In the genomic region with DNA sequence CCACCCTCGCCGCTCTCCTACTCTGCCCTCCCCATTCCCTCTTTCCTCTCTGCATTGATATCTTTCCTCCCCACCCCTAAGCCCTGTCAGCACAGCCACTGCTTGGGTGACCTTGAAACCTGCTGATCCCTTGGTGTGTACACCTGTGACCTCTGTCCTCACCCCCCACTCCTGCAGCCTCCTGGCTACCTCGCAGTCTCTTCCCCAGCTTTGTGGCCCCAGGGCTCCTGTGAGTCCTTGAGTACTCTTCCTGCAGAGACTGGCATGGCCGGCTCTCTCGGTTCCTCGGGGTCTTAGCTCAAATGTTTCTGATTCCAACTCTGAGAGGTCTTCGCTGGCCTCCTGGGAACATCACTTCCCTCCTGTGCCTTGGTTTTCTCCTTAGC, we compare ENCODE assay signal across 19 cellular contexts. TPM values are rescaled to one million over a fixed set of nuclear protein-coding genes. Genes with fewer than 3 reads are reported as not detected.
A peak's percentile ranks its signal among the peaks of the same experiment; 100 is the strongest.
DNase-seq lines count a peak whose midpoint lies in the region; ATAC-seq, FAIRE-seq and TF ChIP-seq lines count a peak whose summit lies in the region.
"Had no signal": no experiment of that assay in that cellular context is flagged by ENCODE, and none has a peak within 500 bp of the region (broad histone marks: within the 10 kb centered on the region; RNA-seq: fewer than 3 reads in every experiment).

No MANE protein-coding gene starts in this region.

- H3K9me3 ChIP-seq in left ventricle myocardium inferior (replicated peaks) (no peaks in the 10 kb centered on the region), HepG2 (ENCODE audit: low read length) (no peaks in the 10 kb centered on the region)
- H3K9me3 ChIP-seq: ovary, SJSA1, testis had no signal

- TF ChIP-seq CTCF in left ventricle myocardium inferior (IDR thresholded peaks at IDR 0.05; ENCODE audit: borderline replicate concordance) (no peak), HepG2 (CRISPR knock-in tag; IDR thresholded peaks at IDR 0.05) (no peak)
- TF ChIP-seq CTCF in activated CD8-positive, alpha-beta T cell treated with anti-CD3 and anti-CD28 coated beads for 36 hours (IDR thresholded peaks at IDR 0.05) = no peak

- TF ChIP-seq RAD21 in HepG2 (CRISPR knock-in tag; IDR thresholded peaks at IDR 0.05) = no peak

- 19% methylated on average over 7 of the region's 7 CpGs for WGBS in HepG2 (ENCODE audit: low lambda C conversion rate)

- CTCF ChIA-PET in activated CD8-positive, alpha-beta T cell treated with anti-CD3 and anti-CD28 coated beads for 36 hours (lab: Charles Lee) = interaction anchor here (0.9 to 1.4 kb wide), 3 partner anchors 20 to 509 kb away, joined by 3 read pairs; no protein-coding TSS in a partner anchor
- CTCF ChIA-PET in HepG2 (lab: Yijun Ruan, JAX; ENCODE audit: low intra/inter-chr PET ratio, low total read pairs) = no interaction called here

- H3K27ac Mint-ChIP-seq in activated CD8-positive, alpha-beta T cell treated with anti-CD3 and anti-CD28 coated beads for 36 hours = peak overlapping the region; percentile 10
- H3K27ac Mint-ChIP-seq in stimulated activated naive B cell treated with anti-CD40 and anti-IgM and Interleukin-4, amounts not matched to agents 10 μg/mL and 1 μg/mL and 100 μg/mL, for 72 hours = peak overlapping the region; percentile 65
- H3K27ac Mint-ChIP-seq: activated CD4-positive, alpha-beta T cell treated with anti-CD3 and anti-CD28 coated beads for 36 hours had no signal

- H3K27ac ChIP-seq in left ventricle myocardium inferior (replicated peaks) (no peak overlapping the region), HepG2 (ENCODE audit: extremely low read length, insufficient read depth, low read length) (peak overlapping the region; percentile 32)
- H3K27ac ChIP-seq: ovary, SJSA1, testis had no signal

- H3K36me3 ChIP-seq in left ventricle myocardium inferior (no peaks in the 10 kb centered on the region), HepG2 (replicated peaks in 1 of 2; ENCODE audit: control insufficient read depth in 1 of 2, insufficient read depth in 2 of 2, low read length in 2 of 2) (no peaks in the 10 kb centered on the region)
- H3K36me3 ChIP-seq: ovary had no signal

- DNase-seq in Right ventricle myocardium superior (peak; percentile 35), left ventricle myocardium inferior (no peak), HepG2 (ENCODE audit: low spot score) (peak; percentile 71), NCI-H128 (lab: John Stamatoyannopoulos, UW; ENCODE audit: unreplicated experiment) (no peak)
- DNase-seq in activated CD8-positive, alpha-beta T cell treated with anti-CD3 and anti-CD28 coated beads for 36 hours = no peak
- DNase-seq in stimulated activated naive B cell treated with anti-CD40 and anti-IgM and Interleukin-4, amounts not matched to agents 10 μg/mL and 1 μg/mL and 100 μg/mL, for 72 hours = no peak
- DNase-seq in stimulated activated naive CD4-positive, alpha-beta T cell treated with Interleukin-2 at 50 U/mL for 16 hours (lab: John Stamatoyannopoulos, UW) = no peak
- DNase-seq: activated CD4-positive, alpha-beta T cell treated with anti-CD3 and anti-CD28 coated beads for 36 hours; Calu3; central memory CD4-positive, alpha-beta T cell; hippocampal formation; midbrain; NCI-H2081 treated with DMSO at 0.1 percent for 48 hours; stimulated activated CD4-positive, alpha-beta T cell treated with anti-CD3 and anti-CD28 coated beads, Interleukin-4, amount 100 ng/mL, for 24 hours; testis had no signal

- no peaks in the 10 kb centered on the region for H3K79me2 ChIP-seq in HepG2 (ENCODE audit: insufficient read depth, low read length)

- in situ Hi-C loops in HepG2 (cut with HindIII; ENCODE audit: extremely low pct_ligation_motif_present, low pct_unique_long_range_greater_than_20kb) = no loop called here

- peaks cover 5% of the 10 kb centered on the region for H3K4me1 Mint-ChIP-seq in activated CD8-positive, alpha-beta T cell treated with anti-CD3 and anti-CD28 coated beads for 36 hours (ENCODE audit: low read depth)
- peaks cover 11 to 30% of the 10 kb centered on the region in 2 donors for H3K4me1 Mint-ChIP-seq in stimulated activated naive B cell treated with anti-CD40 and anti-IgM and Interleukin-4, amounts not matched to agents 10 μg/mL and 1 μg/mL and 100 μg/mL, for 72 hours
- H3K4me1 Mint-ChIP-seq: activated CD4-positive, alpha-beta T cell treated with anti-CD3 and anti-CD28 coated beads for 36 hours had no signal

- TF ChIP-seq POLR2A in HepG2 (IDR thresholded peaks at IDR 0.05; ENCODE audit: insufficient read depth in 1 of 2, low read depth in 2 of 2, low read length in 2 of 2) = no peak

- H3K4me3 Mint-ChIP-seq in activated CD8-positive, alpha-beta T cell treated with anti-CD3 and anti-CD28 coated beads for 36 hours = no peak overlapping the region
- no peak overlapping the region for H3K4me3 Mint-ChIP-seq in stimulated activated naive B cell treated with anti-CD40 and anti-IgM and Interleukin-4, amounts not matched to agents 10 μg/mL and 1 μg/mL and 100 μg/mL, for 72 hours
- H3K4me3 Mint-ChIP-seq: activated CD4-positive, alpha-beta T cell treated with anti-CD3 and anti-CD28 coated beads for 36 hours had no signal

- BruUV-seq in HepG2 (replicated peaks; lab: Mats Ljungman, UMichigan) = no TSS peak

- no peaks in the 10 kb centered on the region for H3K27me3 Mint-ChIP-seq in activated CD8-positive, alpha-beta T cell treated with anti-CD3 and anti-CD28 coated beads for 36 hours
- H3K27me3 Mint-ChIP-seq in stimulated activated naive B cell treated with anti-CD40 and anti-IgM and Interleukin-4, amounts not matched to agents 10 μg/mL and 1 μg/mL and 100 μg/mL, for 72 hours = no peaks in the 10 kb centered on the region
- H3K27me3 Mint-ChIP-seq: activated CD4-positive, alpha-beta T cell treated with anti-CD3 and anti-CD28 coated beads for 36 hours had no signal

- H3K36me3 Mint-ChIP-seq in activated CD8-positive, alpha-beta T cell treated with anti-CD3 and anti-CD28 coated beads for 36 hours (ENCODE audit: low read depth) = peaks cover 20% of the 10 kb centered on the region
- H3K36me3 Mint-ChIP-seq in stimulated activated naive B cell treated with anti-CD40 and anti-IgM and Interleukin-4, amounts not matched to agents 10 μg/mL and 1 μg/mL and 100 μg/mL, for 72 hours = peaks cover 47 to 55% of the 10 kb centered on the region in 2 donors

- no peaks in the 10 kb centered on the region for H3K27me3 ChIP-seq in left ventricle myocardium inferior (ENCODE audit: low read depth)
- 0 out of 5 replicates have a peak, but pooled peaks cover 0 to 4% of the 10 kb centered on the region in 2 experiments for H3K27me3 ChIP-seq in HepG2 (ENCODE audit: control insufficient read depth in 1 of 2, insufficient read depth in 2 of 2, low read length in 2 of 2)
- H3K27me3 ChIP-seq: ovary, SJSA1, testis had no signal

- no peaks in the 10 kb centered on the region for H4K20me1 ChIP-seq in HepG2 (ENCODE audit: insufficient read depth, low read length)

- no peaks in the 10 kb centered on the region for H3K9me3 Mint-ChIP-seq in activated CD8-positive, alpha-beta T cell treated with anti-CD3 and anti-CD28 coated beads for 36 hours
- H3K9me3 Mint-ChIP-seq in stimulated activated naive B cell treated with anti-CD40 and anti-IgM and Interleukin-4, amounts not matched to agents 10 μg/mL and 1 μg/mL and 100 μg/mL, for 72 hours = no peaks in the 10 kb centered on the region

- peak overlapping the region; percentile 1; the same call in 1 of the 2 replicates for H3K9ac ChIP-seq in HepG2 (ENCODE audit: insufficient read depth, low read depth, low read length)

- peak; percentile 92 for FAIRE-seq in HepG2 (lab: Jason Lieb, UNC)
- FAIRE-seq: GM12878 had no signal

- H3K4me1 ChIP-seq in left ventricle myocardium inferior (peaks cover 10% of the 10 kb centered on the region), HepG2 (ENCODE audit: insufficient read depth, low read length) (peaks cover 61% of the 10 kb centered on the region)
- H3K4me1 ChIP-seq: testis had no signal

- peak overlapping the region; percentile 77 for H3K4me2 ChIP-seq in HepG2 (ENCODE audit: low read depth, low read length)

- POLR2A ChIA-PET in activated CD8-positive, alpha-beta T cell treated with anti-CD3 and anti-CD28 coated beads for 36 hours (lab: Charles Lee) = interaction anchor here (1.4 to 1.9 kb wide), 3 partner anchors 12 to 23 kb away, joined by 3 to 5 read pairs (median 5); no protein-coding TSS in a partner anchor
- POLR2A ChIA-PET in HepG2 (lab: Yijun Ruan, JAX) = interaction anchor here (0.6 to 2.1 kb wide), 5 partner anchors 9 to 56 kb away, joined by 4 to 13 read pairs (median 6); no protein-coding TSS in a partner anchor

- no peak overlapping the region for H3K4me3 ChIP-seq in left ventricle myocardium inferior
- peak overlapping the region; percentile 9 to 52 (median 21); a peak in 4 of 6 replicates for H3K4me3 ChIP-seq in HepG2 (replicated peaks in 1 of 3; ENCODE audit: insufficient read depth in 1 of 3, low read depth in 2 of 3, low read length in 3 of 3)
- H3K4me3 ChIP-seq: GM12878, ovary, SJSA1, testis had no signal

- intact Hi-C loops in Right ventricle myocardium superior (cut with DNase I) (no loop called here), left ventricle myocardium inferior (cut with micrococcal nuclease) (no loop called here), HepG2 (cut with micrococcal nuclease; ENCODE audit: unreplicated experiment) (no loop called here)
- intact Hi-C loops in activated CD8-positive, alpha-beta T cell treated with anti-CD3 and anti-CD28 coated beads for 36 hours (cut with micrococcal nuclease) = no loop called here

- H2AFZ ChIP-seq in HepG2 (ENCODE audit: low read length) = no peak overlapping the region

- ATAC-seq in Right ventricle myocardium superior (ENCODE audit: poor library complexity) (peak; percentile 5), HepG2 (peak; percentile 50), GM21526 (IDR thresholded peaks at IDR 0.05; ENCODE audit: low FRiP score, unreplicated experiment) (no peak)
- ATAC-seq in activated CD8-positive, alpha-beta T cell treated with anti-CD3 and anti-CD28 coated beads for 36 hours = no peak
- no peak for ATAC-seq in stimulated activated naive B cell treated with anti-CD40 and anti-IgM and Interleukin-4, amounts not matched to agents 10 μg/mL and 1 μg/mL and 100 μg/mL, for 72 hours (replicated peaks)
- ATAC-seq: activated CD4-positive, alpha-beta T cell treated with anti-CD3 and anti-CD28 coated beads for 36 hours; GM12878 had no signal

- peak in 1 of 2 experiments; percentile 46; a peak in 1 of 4 replicates for TF ChIP-seq EP300 in HepG2 (IDR thresholded peaks at IDR 0.05; ENCODE audit: low read depth in 2 of 2, low read length in 2 of 2)
- TF ChIP-seq EP300 in HepG2 (CRISPR knock-in tag; IDR thresholded peaks at IDR 0.05; ENCODE audit: borderline replicate concordance) = no peak

RNA-seq across cellular contexts. Expression of a gene that starts 31.7 kb away (rescaled TPM):
- total RNA-seq in Right ventricle myocardium superior = 9.3 TPM
- 9.7 TPM for total RNA-seq in left ventricle myocardium inferior
- total RNA-seq in activated CD8-positive, alpha-beta T cell treated with anti-CD3 and anti-CD28 coated beads for 36 hours = 10 to 100 TPM; 89.9 to 92.1 TPM
- 2.3 and 4.3 TPM in 2 replicates for total RNA-seq in HepG2 (2016; rRNA removed; fragmentation: Illumina TruSeq; extraction: Trizol)
- total RNA-seq in HepG2 (2016; cell fraction: cytosol; rRNA removed; fragmentation: Illumina TruSeq; extraction: Trizol; ENCODE audit: low read depth) = 0.51 and 1.3 TPM in 2 replicates
- 2.5 and 4.5 TPM in 2 replicates for total RNA-seq in HepG2 (2016; cell fraction: insoluble cytoplasmic fraction; rRNA removed; fragmentation: Illumina TruSeq; extraction: Trizol)
- total RNA-seq in HepG2 (2016; cell fraction: membrane; rRNA removed; fragmentation: Illumina TruSeq; extraction: Trizol) = 1.1 and 1.8 TPM in 2 replicates
- 3.9 and 5.9 TPM in 2 replicates for total RNA-seq in HepG2 (2016; cell fraction: nucleus; rRNA removed; fragmentation: Illumina TruSeq; extraction: Trizol)
- 2.2 and 3.7 TPM in 2 replicates for polyA plus RNA-seq in HepG2 (2011; rRNA removed)
- 1.2 and 1.5 TPM in 2 replicates for polyA plus RNA-seq in HepG2 (2011; cell fraction: cytosol; rRNA removed)
- polyA plus RNA-seq in HepG2 (2011; cell fraction: nucleus; rRNA removed) = 14.6 and 16.9 TPM in 2 replicates
- polyA plus RNA-seq in HepG2 (2012) = 1.7 and 3.0 TPM in 2 replicates
- polyA plus RNA-seq in HepG2 (2016; cell fraction: cytosol; fragmentation: Illumina TruSeq; extraction: Trizol; ENCODE audit: low read depth) = 0.17 and 0.38 TPM in 2 replicates
- polyA plus RNA-seq in HepG2 (2016; cell fraction: insoluble cytoplasmic fraction; fragmentation: Illumina TruSeq; extraction: Trizol; ENCODE audit: low read depth) = 1.2 and 1.4 TPM in 2 replicates
- polyA plus RNA-seq in HepG2 (2016; cell fraction: membrane; fragmentation: Illumina TruSeq; extraction: Trizol; ENCODE audit: low read depth) = 0.44 and 0.47 TPM in 2 replicates
- polyA plus RNA-seq in HepG2 (2016; cell fraction: nucleus; fragmentation: Illumina TruSeq; extraction: Trizol; ENCODE audit: insufficient read depth, low read depth) = 6.9 and 8.7 TPM in 2 replicates
- polyA minus RNA-seq in HepG2 (2011; rRNA and poly(A)+ RNA removed; ENCODE audit: low replicate concordance) = 17.5 and 40.6 TPM in 2 replicates
- 2.0 and 5.5 TPM in 2 replicates for polyA minus RNA-seq in HepG2 (2011; cell fraction: cytosol; rRNA and poly(A)+ RNA removed)
- polyA minus RNA-seq in HepG2 (2011; cell fraction: nucleus; rRNA and poly(A)+ RNA removed) = 9.0 and 10.2 TPM in 2 replicates

Comparison
In these comparisons a context has a peak if more than half of its experiments do, and no peak if none do; other contexts are left out.
1. DNase-seq: peak in Right ventricle myocardium superior (single experiment) and HepG2 (single experiment); none in left ventricle myocardium inferior (single experiment), activated CD8-positive, alpha-beta T cell treated with anti-CD3 and anti-CD28 coated beads for 36 hours (single experiment), stimulated activated naive B cell treated with anti-CD40 and anti-IgM and Interleukin-4, amounts not matched to agents 10 μg/mL and 1 μg/mL and 100 μg/mL, for 72 hours (single experiment), NCI-H128 (single experiment) and stimulated activated naive CD4-positive, alpha-beta T cell treated with Interleukin-2 at 50 U/mL for 16 hours (single experiment).
2. ATAC-seq: peak in Right ventricle myocardium superior (single experiment) and HepG2 (single experiment); none in activated CD8-positive, alpha-beta T cell treated with anti-CD3 and anti-CD28 coated beads for 36 hours (single experiment), stimulated activated naive B cell treated with anti-CD40 and anti-IgM and Interleukin-4, amounts not matched to agents 10 μg/mL and 1 μg/mL and 100 μg/mL, for 72 hours (0 of 2) and GM21526 (single experiment).